In the genomic region with DNA sequence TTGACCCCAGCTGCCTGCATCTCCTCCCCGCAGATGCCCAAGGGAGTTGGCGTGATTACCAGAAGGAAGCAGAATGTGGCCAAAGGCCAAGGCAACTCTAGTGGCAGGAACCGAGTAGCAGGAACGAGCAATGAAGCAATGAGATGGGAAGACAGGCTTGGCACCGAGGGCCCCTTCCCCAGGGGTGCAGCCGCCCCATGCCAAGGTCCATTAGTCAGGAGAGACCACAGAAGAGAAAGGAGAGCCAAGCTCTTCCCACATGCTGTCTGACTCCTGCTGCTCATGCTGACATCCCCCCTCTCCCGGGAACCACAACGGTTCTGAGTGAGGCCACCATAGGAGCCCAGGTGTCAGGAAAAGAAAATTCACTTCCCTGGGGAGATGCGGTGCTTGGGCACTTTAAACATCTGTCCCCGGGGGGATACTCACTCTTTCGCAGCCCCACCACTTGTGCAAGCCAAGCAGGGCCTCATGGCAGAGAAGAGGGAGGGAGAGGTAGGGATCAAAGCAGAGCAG, we compare ENCODE assay signal across 13 cellular contexts.
DNase-seq lines count a peak whose midpoint lies in the region; ATAC-seq and TF ChIP-seq lines count a peak whose summit lies in the region.
"Had no signal": no experiment of that assay in that cellular context is flagged by ENCODE, and none has a peak within 500 bp of the region (broad histone marks: within the 10 kb centered on the region; RNA-seq: fewer than 3 reads in every experiment).

No MANE protein-coding gene starts in this region.

- H3K36me3 ChIP-seq in HEK293 (ENCODE audit: control insufficient read depth in 2 of 2, insufficient read depth in 1 of 2, low read length in 2 of 2) (peaks cover 0 to 45% of the 10 kb centered on the region in 2 experiments; a peak in 2 of 3 replicates), HAP-1 (replicated peaks) (peaks cover 4% of the 10 kb centered on the region; the same call in 1 of the 2 replicates), suprapubic skin (peaks cover 75% of the 10 kb centered on the region)

- peak overlapping the region; percentile 72 for H3K4me3 Mint-ChIP-seq in glutamatergic neuron (ENCODE audit: unreplicated experiment)
- peak overlapping the region in 1 of 2 donors; percentile 5 for H3K4me3 Mint-ChIP-seq in stimulated activated naive B cell treated with anti-CD40 and anti-IgM and Interleukin-4, amounts not matched to agents 10 μg/mL and 1 μg/mL and 100 μg/mL, for 72 hours
- H3K4me3 Mint-ChIP-seq: activated naive CD4-positive, alpha-beta T cell treated with anti-CD3 and anti-CD28 coated beads, Interleukin-2, amount 10 ng/mL, durations not matched to agents 7 days and 5 days had no signal

- no peak for TF ChIP-seq EP300 in suprapubic skin (IDR thresholded peaks at IDR 0.05)

- H3K27me3 ChIP-seq in HAP-1 (ENCODE audit: low read depth) (no peaks in the 10 kb centered on the region), suprapubic skin (no peaks in the 10 kb centered on the region)
- H3K27me3 ChIP-seq: vagina had no signal

- H3K27ac ChIP-seq in HEK293 (ENCODE audit: extremely low read depth, low read depth, low read length) (no peak overlapping the region), suprapubic skin (no peak overlapping the region)
- H3K27ac ChIP-seq: parathyroid adenoma, vagina had no signal

- H3K9me3 ChIP-seq in HEK293 (ENCODE audit: control insufficient read depth, insufficient read depth, low read depth, low read length) (no peaks in the 10 kb centered on the region), HAP-1 (no peaks in the 10 kb centered on the region), suprapubic skin (no peaks in the 10 kb centered on the region)
- H3K9me3 ChIP-seq: vagina had no signal

- TF ChIP-seq POLR2A in suprapubic skin (IDR thresholded peaks at IDR 0.05) = no peak

- peaks cover 20% of the 10 kb centered on the region for H3K9me3 Mint-ChIP-seq in glutamatergic neuron (ENCODE audit: unreplicated experiment)
- H3K9me3 Mint-ChIP-seq in stimulated activated naive B cell treated with anti-CD40 and anti-IgM and Interleukin-4, amounts not matched to agents 10 μg/mL and 1 μg/mL and 100 μg/mL, for 72 hours = no peaks in the 10 kb centered on the region
- H3K9me3 Mint-ChIP-seq: activated naive CD4-positive, alpha-beta T cell treated with anti-CD3 and anti-CD28 coated beads, Interleukin-2, amount 10 ng/mL, durations not matched to agents 7 days and 5 days had no signal

- DNase-seq in T1000 (lab: John Stamatoyannopoulos, UW) (peak; percentile 39), glutamatergic neuron (peak; percentile 57), SW480 (ENCODE audit: low spot score) (no peak), HAP-1 (ENCODE audit: low spot score in 2 of 2) (no peak), suprapubic skin (ENCODE audit: low spot score in 2 of 2) (no peak)
- DNase-seq in stimulated activated naive B cell treated with anti-CD40 and anti-IgM and Interleukin-4, amounts not matched to agents 10 μg/mL and 1 μg/mL and 100 μg/mL, for 72 hours = no peak
- DNase-seq: activated CD4-positive, alpha-beta T cell treated with anti-CD3 and anti-CD28 coated beads for 1 hour; activated naive CD4-positive, alpha-beta T cell treated with anti-CD3 and anti-CD28 coated beads, Interleukin-2, amount 10 ng/mL, durations not matched to agents 7 days and 5 days; MM.1S; PC-3 had no signal

- no peak overlapping the region for H3K4me3 ChIP-seq in HEK293 (ENCODE audit: low read depth, low read length)
- no peak overlapping the region for H3K4me3 ChIP-seq in HAP-1
- no peak overlapping the region for H3K4me3 ChIP-seq in suprapubic skin
- H3K4me3 ChIP-seq: vagina had no signal

- CTCF ChIA-PET in HEK293 (lab: Yijun Ruan, JAX) = interaction anchor here (0.5 to 16.5 kb wide), 31 partner anchors 11 to 690 kb away, joined by 3 to 680 read pairs (median 6); a partner anchor contains a TSS

- WGBS in suprapubic skin = 61% methylated on average over 10 of the region's 11 CpGs

- POLR2A ChIA-PET in HEK293 (lab: Yijun Ruan, JAX) = interaction anchor here (1.6 kb wide), 1 partner anchor 147 kb away, joined by 15 read pairs; no protein-coding TSS in a partner anchor

- peaks cover 26% of the 10 kb centered on the region for H3K27me3 Mint-ChIP-seq in glutamatergic neuron (ENCODE audit: unreplicated experiment)
- H3K27me3 Mint-ChIP-seq in stimulated activated naive B cell treated with anti-CD40 and anti-IgM and Interleukin-4, amounts not matched to agents 10 μg/mL and 1 μg/mL and 100 μg/mL, for 72 hours = no peaks in the 10 kb centered on the region
- H3K27me3 Mint-ChIP-seq: activated naive CD4-positive, alpha-beta T cell treated with anti-CD3 and anti-CD28 coated beads, Interleukin-2, amount 10 ng/mL, durations not matched to agents 7 days and 5 days had no signal

- H3K36me3 Mint-ChIP-seq in glutamatergic neuron (ENCODE audit: unreplicated experiment) = peaks cover 5% of the 10 kb centered on the region
- H3K36me3 Mint-ChIP-seq in stimulated activated naive B cell treated with anti-CD40 and anti-IgM and Interleukin-4, amounts not matched to agents 10 μg/mL and 1 μg/mL and 100 μg/mL, for 72 hours = peaks cover 42 to 60% of the 10 kb centered on the region in 2 donors

- H3K4me1 Mint-ChIP-seq in glutamatergic neuron (ENCODE audit: low read depth, unreplicated experiment) = peaks cover 38% of the 10 kb centered on the region
- H3K4me1 Mint-ChIP-seq in stimulated activated naive B cell treated with anti-CD40 and anti-IgM and Interleukin-4, amounts not matched to agents 10 μg/mL and 1 μg/mL and 100 μg/mL, for 72 hours = peaks cover 16 to 23% of the 10 kb centered on the region in 2 donors

- peak overlapping the region; percentile 82 for H3K27ac Mint-ChIP-seq in glutamatergic neuron (ENCODE audit: unreplicated experiment)
- H3K27ac Mint-ChIP-seq in stimulated activated naive B cell treated with anti-CD40 and anti-IgM and Interleukin-4, amounts not matched to agents 10 μg/mL and 1 μg/mL and 100 μg/mL, for 72 hours = peak overlapping the region; percentile 21
- H3K27ac Mint-ChIP-seq: activated naive CD4-positive, alpha-beta T cell treated with anti-CD3 and anti-CD28 coated beads, Interleukin-2, amount 10 ng/mL, durations not matched to agents 7 days and 5 days had no signal

- no peaks in the 10 kb centered on the region for H3K4me1 ChIP-seq in HEK293 (ENCODE audit: control insufficient read depth, insufficient read depth, low read length)
- no peaks in the 10 kb centered on the region for H3K4me1 ChIP-seq in HAP-1
- H3K4me1 ChIP-seq in suprapubic skin = peaks cover 25% of the 10 kb centered on the region

- TF ChIP-seq CTCF in HEK293 (tag by site-specific recombination; IDR thresholded peaks at IDR 0.05) (no peak), glutamatergic neuron (IDR thresholded peaks at IDR 0.05; ENCODE audit: partially characterized antibody, unreplicated experiment) (no peak), suprapubic skin (IDR thresholded peaks at IDR 0.05) (no peak)

- ATAC-seq in stimulated activated naive B cell treated with anti-CD40 and anti-IgM and Interleukin-4, amounts not matched to agents 10 μg/mL and 1 μg/mL and 100 μg/mL, for 72 hours (replicated peaks) = no peak

- in situ Hi-C loops in HAP-1 (cut with MboI; ENCODE audit: low sequenced_read_pairs) = no loop called here

TF ChIP-seq in HEK293, 187 proteins besides CTCF, POLR2A, EP300 and RAD21:
- TF ChIP-seq ZNF302 (tag by site-specific recombination; IDR thresholded peaks at IDR 0.05; ENCODE audit: low read depth) (no peak), ZXDB (tag by site-specific recombination; IDR thresholded peaks at IDR 0.05) (no peak), ZIC2 (tag by site-specific recombination; IDR thresholded peaks at IDR 0.05) (peak; percentile 97), ZNF341 (tag by site-specific recombination; IDR thresholded peaks at IDR 0.05; ENCODE audit: low read depth) (peak; percentile 42; the same call in 1 of the 2 replicates), GLIS1 (tag by site-specific recombination; IDR thresholded peaks at IDR 0.05) (peak; percentile 45; the same call in 1 of the 2 replicates), ZNF157 (tag by site-specific recombination; IDR thresholded peaks at IDR 0.05) (no peak)

Comparison
In these comparisons a context has a peak if more than half of its experiments do, and no peak if none do; other contexts are left out.
1. DNase-seq: peak in T1000 (single experiment) and glutamatergic neuron (single experiment); none in stimulated activated naive B cell treated with anti-CD40 and anti-IgM and Interleukin-4, amounts not matched to agents 10 μg/mL and 1 μg/mL and 100 μg/mL, for 72 hours (single experiment), SW480 (single experiment), HAP-1 (0 of 2) and suprapubic skin (0 of 2).